20 cellular contexts compared by ENCODE assay signal in genomic region chr16:55082594-55082982, GRCh38.
"Had no signal": no experiment of that assay in that cellular context is flagged by ENCODE, and none has a peak within 500 bp of the region (broad histone marks: within the 10 kb centered on the region; RNA-seq: fewer than 3 reads in every experiment).

No MANE protein-coding gene starts in this region.

- H3K9me3 ChIP-seq: gastrocnemius medialis, heart right ventricle, left lung, psoas muscle, thyroid gland, upper lobe of left lung, uterus had no signal

- H3K27me3 ChIP-seq: gastrocnemius medialis, heart right ventricle, left lung, thyroid gland, upper lobe of left lung, uterus had no signal

- H3K27me3 Mint-ChIP-seq: natural killer cell treated with Interleukin-12 subunit alpha and Interleukin-12 subunit beta and Interleukin-15 and Interleukin-18, amount 100 ng/mL, for 72 hours had no signal

- H3K36me3 ChIP-seq: gastrocnemius medialis, heart right ventricle, left lung, thyroid gland, upper lobe of left lung, uterus had no signal

- H3K4me1 ChIP-seq: gastrocnemius medialis, left lung, psoas muscle, thyroid gland, upper lobe of left lung, uterus had no signal

- H3K9me3 Mint-ChIP-seq: natural killer cell treated with Interleukin-12 subunit alpha and Interleukin-12 subunit beta and Interleukin-15 and Interleukin-18, amount 100 ng/mL, for 72 hours had no signal

- DNase-seq: cortex of kidney; dorsolateral prefrontal cortex; effector CD8-positive, alpha-beta T cell; gastrocnemius medialis; heart right ventricle; hypothalamus; kidney glomerular epithelial cell; left lung; mesenchymal stem cell; midbrain; occipital lobe; psoas muscle; stimulated activated CD4-positive, alpha-beta T cell treated with anti-CD3 and anti-CD28 coated beads, Interleukin-12 subunit alpha, Interleukin-12 subunit beta, amount 100 ng/mL, for 4 hours; stimulated activated naive CD4-positive, alpha-beta T cell treated with Interleukin-2 at 50 U/mL for 16 hours; thyroid gland; upper lobe of left lung; uterus had no signal

- H3K27ac ChIP-seq: dorsolateral prefrontal cortex, gastrocnemius medialis, heart right ventricle, left lung, psoas muscle, thyroid gland, upper lobe of left lung, uterus had no signal

- H3K36me3 Mint-ChIP-seq: natural killer cell treated with Interleukin-12 subunit alpha and Interleukin-12 subunit beta and Interleukin-15 and Interleukin-18, amount 100 ng/mL, for 72 hours had no signal

- ATAC-seq: esophagus mucosa; gastrocnemius medialis; left lung; natural killer cell treated with Interleukin-12 subunit alpha and Interleukin-12 subunit beta and Interleukin-15 and Interleukin-18, amount 100 ng/mL, for 72 hours; psoas muscle had no signal

- H3K4me3 Mint-ChIP-seq: natural killer cell treated with Interleukin-12 subunit alpha and Interleukin-12 subunit beta and Interleukin-15 and Interleukin-18, amount 100 ng/mL, for 72 hours had no signal

- H3K27ac Mint-ChIP-seq: natural killer cell treated with Interleukin-12 subunit alpha and Interleukin-12 subunit beta and Interleukin-15 and Interleukin-18, amount 100 ng/mL, for 72 hours had no signal

- H3K4me3 ChIP-seq: dorsolateral prefrontal cortex, gastrocnemius medialis, left lung, lung, psoas muscle, thyroid gland, upper lobe of left lung, uterus had no signal
